In the genomic region with DNA sequence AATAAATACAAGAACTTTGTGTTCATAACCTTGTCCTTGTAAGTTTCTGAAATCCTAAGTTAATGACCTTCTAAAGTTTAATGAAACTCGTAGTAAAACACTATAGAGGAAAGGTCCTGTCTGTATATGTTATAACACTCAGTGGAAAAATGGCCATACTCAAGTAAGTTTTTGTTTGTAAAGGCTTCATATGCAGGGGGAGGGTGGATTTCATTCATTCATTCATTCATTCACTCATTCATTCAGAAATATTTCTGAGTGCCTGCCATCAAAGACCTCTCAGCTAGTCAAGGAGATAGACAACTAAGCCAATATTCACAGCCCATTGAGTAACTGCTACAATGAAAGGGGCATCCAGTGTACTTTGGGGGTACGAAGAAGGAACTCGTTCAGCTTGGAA, we compare ENCODE assay signal across 12 cellular contexts. TPM values are rescaled to one million over a fixed set of nuclear protein-coding genes. Genes with fewer than 3 reads are reported as not detected.
DNase-seq lines count a peak whose midpoint lies in the region; ATAC-seq, FAIRE-seq and TF ChIP-seq lines count a peak whose summit lies in the region.
"Had no signal": no experiment of that assay in that cellular context is flagged by ENCODE, and none has a peak within 500 bp of the region (broad histone marks: within the 10 kb centered on the region; RNA-seq: fewer than 3 reads in every experiment).

No MANE protein-coding gene starts in this region.

- no peaks in the 10 kb centered on the region for H3K9me3 ChIP-seq in A549
- H3K9me3 ChIP-seq in Panc1 (ENCODE audit: control insufficient read depth, insufficient read depth, low read depth, low read length), result no peaks in the 10 kb centered on the region
- H3K9me3 ChIP-seq: BE2C had no signal

- TF ChIP-seq CTCF in A549 (IDR thresholded peaks at IDR 0.05) (no peak), GM23338 (conservative IDR thresholded peaks at IDR 0.05; ENCODE audit: low read depth in 2 of 2) (no peak), Panc1 (IDR thresholded peaks at IDR 0.05) (no peak), endothelial cell (IDR thresholded peaks at IDR 0.05; ENCODE audit: unreplicated experiment) (no peak)

- H3K4me1 ChIP-seq in A549 (peaks cover 62% of the 10 kb centered on the region), GM23338 (ENCODE audit: insufficient read depth) (peaks cover 22% of the 10 kb centered on the region), Panc1 (ENCODE audit: control insufficient read depth, insufficient read depth, low read length) (peaks cover 75% of the 10 kb centered on the region)

- FAIRE-seq in A549 (lab: Jason Lieb, UNC), result no peak

- peak overlapping the region; percentile 49; the same call in 1 of the 2 replicates for H2AFZ ChIP-seq in GM23338

- H3F3A ChIP-seq in GM23338 (replicated peaks; ENCODE audit: low read depth), result no peaks in the 10 kb centered on the region

- CTCF ChIA-PET in A549 (lab: Yijun Ruan, JAX) (interaction anchor here (1.3 kb wide), 1 partner anchor 97 kb away, joined by 4 read pairs; no protein-coding TSS in a partner anchor), Panc1 (lab: Charles Lee) (no interaction called here)

- H3K36me3 ChIP-seq in GM23338 (ENCODE audit: insufficient read depth) (no peaks in the 10 kb centered on the region), Panc1 (ENCODE audit: control insufficient read depth, insufficient read depth, low read length) (no peaks in the 10 kb centered on the region)
- H3K36me3 ChIP-seq: BE2C had no signal

- no peaks in the 10 kb centered on the region for H4K20me1 ChIP-seq in GM23338 (replicated peaks; ENCODE audit: insufficient read depth)

- no peak overlapping the region for H3K4me3 ChIP-seq in A549
- H3K4me3 ChIP-seq in GM23338, result no peak overlapping the region
- no peak overlapping the region for H3K4me3 ChIP-seq in Panc1 (ENCODE audit: low read depth in 2 of 2, low read length in 2 of 2)

- no peaks in the 10 kb centered on the region for H3K79me2 ChIP-seq in GM23338 (replicated peaks; ENCODE audit: insufficient read depth)

- H3K9me2 ChIP-seq in GM23338 (ENCODE audit: insufficient read depth), result no peaks in the 10 kb centered on the region

- in situ Hi-C loops in Panc1 (cut with HindIII; ENCODE audit: low pct_unique_long_range_greater_than_20kb, low sequenced_read_pairs), result no loop called here

- H3K36me3 Mint-ChIP-seq in GM23338 (ENCODE audit: low read depth), result no peaks in the 10 kb centered on the region
- H3K36me3 Mint-ChIP-seq in endothelial cell (ENCODE audit: low read depth, unreplicated experiment), result no peaks in the 10 kb centered on the region
- H3K36me3 Mint-ChIP-seq: CD14-positive monocyte had no signal

- H3K4me2 ChIP-seq in A549 (no peak overlapping the region), GM23338 (no peak overlapping the region)

- DNase-seq in A549 (ENCODE audit: low read depth in 1 of 2, low spot score in 1 of 2), result no peak
- DNase-seq in GM23338 (ENCODE audit: low spot score), result no peak
- DNase-seq in Panc1 (ENCODE audit: low read depth, low spot score), result no peak
- DNase-seq in endothelial cell (ENCODE audit: low spot score), result no peak
- no peak for DNase-seq in UCSD-AML1 (lab: John Stamatoyannopoulos, UW; ENCODE audit: unreplicated experiment)
- DNase-seq: BE2C; CD8-positive, alpha-beta T cell; GF-D8; H7 had no signal

- intact Hi-C loops in Panc1 (cut with micrococcal nuclease; ENCODE audit: unreplicated experiment), result no loop called here

- TF ChIP-seq RAD21 in A549 (conservative IDR thresholded peaks at IDR 0.05 in 1 of 2, IDR thresholded peaks at IDR 0.05 in 1 of 2), result no peak

- H3K4me3 Mint-ChIP-seq in GM23338, result no peak overlapping the region
- H3K4me3 Mint-ChIP-seq in endothelial cell (ENCODE audit: unreplicated experiment), result no peak overlapping the region
- H3K4me3 Mint-ChIP-seq: CD8-positive, alpha-beta T cell had no signal

- TF ChIP-seq POLR2A in A549 (IDR thresholded peaks at IDR 0.05; ENCODE audit: low read length), result no peak

- H3K9me3 Mint-ChIP-seq in GM23338, result no peaks in the 10 kb centered on the region
- H3K9me3 Mint-ChIP-seq in endothelial cell (ENCODE audit: unreplicated experiment), result no peaks in the 10 kb centered on the region
- H3K9me3 Mint-ChIP-seq: CD14-positive monocyte; CD8-positive, alpha-beta T cell had no signal

- H3K27ac ChIP-seq in A549 (peak overlapping the region; percentile 24 to 65; a peak in 2 of 6 replicates), GM23338 (ENCODE audit: low read depth) (no peak overlapping the region), Panc1 (ENCODE audit: low read length) (peak overlapping the region; percentile 99)

- no peaks in the 10 kb centered on the region for H3K27me3 ChIP-seq in GM23338 (ENCODE audit: insufficient read depth)
- H3K27me3 ChIP-seq in Panc1 (ENCODE audit: control insufficient read depth, insufficient read depth, low read length), result no peaks in the 10 kb centered on the region
- H3K27me3 ChIP-seq: BE2C had no signal

- no peak overlapping the region for H3K27ac Mint-ChIP-seq in GM23338
- H3K27ac Mint-ChIP-seq in endothelial cell (ENCODE audit: unreplicated experiment), result peak overlapping the region; percentile 10
- H3K27ac Mint-ChIP-seq: CD8-positive, alpha-beta T cell had no signal

- ATAC-seq in A549 (no peak), GM23338 (no peak), Panc1 (no peak), HG02610 (IDR thresholded peaks at IDR 0.05; ENCODE audit: unreplicated experiment) (no peak), GM21825 (IDR thresholded peaks at IDR 0.05; ENCODE audit: unreplicated experiment) (no peak)
- ATAC-seq: CD8-positive, alpha-beta T cell had no signal

- no TSS peak for BruUV-seq in Panc1 (replicated peaks; lab: Mats Ljungman, UMichigan)

- POLR2A ChIA-PET in A549 (lab: Yijun Ruan, JAX) (no interaction called here), Panc1 (lab: Charles Lee) (no interaction called here)

- TF ChIP-seq EP300 in A549 (IDR thresholded peaks at IDR 0.05), result no peak

- peaks cover 25% of the 10 kb centered on the region for H3K4me1 Mint-ChIP-seq in GM23338
- peaks cover 27% of the 10 kb centered on the region for H3K4me1 Mint-ChIP-seq in endothelial cell (ENCODE audit: unreplicated experiment)

- 91% methylated on average over 3 of the region's 3 CpGs for WGBS in A549 (ENCODE audit: missing lambda C conversion rate)

- peaks cover 7% of the 10 kb centered on the region for H3K27me3 Mint-ChIP-seq in GM23338 (ENCODE audit: insufficient read depth, low read depth, poor library complexity)
- H3K27me3 Mint-ChIP-seq in endothelial cell (ENCODE audit: unreplicated experiment), result peaks cover 6% of the 10 kb centered on the region

TF ChIP-seq in A549, 52 proteins besides CTCF, POLR2A, EP300 and RAD21 (continues in another document):
- TF ChIP-seq ZC3H11A (IDR thresholded peaks at IDR 0.05) (no peak), GATA3 (IDR thresholded peaks at IDR 0.05; ENCODE audit: borderline replicate concordance) (no peak), RFX5 (IDR thresholded peaks at IDR 0.05) (no peak)
- TF ChIP-seq, protein P1, sequence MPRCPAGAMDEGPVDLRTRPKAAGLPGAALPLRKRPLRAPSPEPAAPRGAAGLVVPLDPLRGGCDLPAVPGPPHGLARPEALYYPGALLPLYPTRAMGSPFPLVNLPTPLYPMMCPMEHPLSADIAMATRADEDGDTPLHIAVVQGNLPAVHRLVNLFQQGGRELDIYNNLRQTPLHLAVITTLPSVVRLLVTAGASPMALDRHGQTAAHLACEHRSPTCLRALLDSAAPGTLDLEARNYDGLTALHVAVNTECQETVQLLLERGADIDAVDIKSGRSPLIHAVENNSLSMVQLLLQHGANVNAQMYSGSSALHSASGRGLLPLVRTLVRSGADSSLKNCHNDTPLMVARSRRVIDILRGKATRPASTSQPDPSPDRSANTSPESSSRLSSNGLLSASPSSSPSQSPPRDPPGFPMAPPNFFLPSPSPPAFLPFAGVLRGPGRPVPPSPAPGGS (IDR thresholded peaks at IDR 0.05), result no peak

TF ChIP-seq in GM23338, 12 proteins besides CTCF, POLR2A, EP300 and RAD21 (continues in another document):
- no peak for TF ChIP-seq JUNB (IDR thresholded peaks at IDR 0.05; ENCODE audit: unreplicated experiment)

RNA-seq across cellular contexts. Expression of a gene that starts 6.9 kb away (rescaled TPM):
- polyA plus RNA-seq in A549 (2011; rRNA removed) (38.5 and 45.1 TPM in 2 replicates), A549 (2017; fragmentation: RNase III; extraction: RNeasy Plus Mini Kit Qiagen cat#74134 plus additional on column Dnase treatment) (9.2 to 10.9 TPM (median 10.4 TPM) in 3 replicates), GM23338 (2016; fragmentation: Nextera tagmentation; extraction: Ambion mirVana) (not detected in 2 replicates)
- polyA plus RNA-seq in A549 (2012; cell fraction: cytosol; rRNA removed), result 5.4 TPM in 2 replicates
- polyA plus RNA-seq in A549 (2012; cell fraction: nucleus; rRNA removed), result 1.1 and 1.9 TPM in 2 replicates
- 4.4 and 5.7 TPM in 2 replicates for polyA minus RNA-seq in A549 (2011; rRNA and poly(A)+ RNA removed)
- not detected in 2 replicates for total RNA-seq in GM23338 (2014; rRNA removed; shearing (Covaris generic))
- total RNA-seq in Panc1 (2021; ENCODE audit: unreplicated experiment) (5.8 TPM), endothelial cell (ENCODE audit: unreplicated experiment) (not detected)
- polyA plus RNA-seq in Panc1 (2012; ENCODE audit: insufficient read length), result 3.5 TPM
- total RNA-seq: H7 had no signal

RNA-seq across cellular contexts. Expression of a gene that starts 22.9 kb away (rescaled TPM):
- polyA plus RNA-seq in A549 (2011; rRNA removed) (98.6 and 108 TPM in 2 replicates), A549 (2017; fragmentation: RNase III; extraction: RNeasy Plus Mini Kit Qiagen cat#74134 plus additional on column Dnase treatment) (51.9 to 63.2 TPM (median 62.4 TPM) in 3 replicates), GM23338 (2016; fragmentation: Nextera tagmentation; extraction: Ambion mirVana) (9.0 and 9.4 TPM in 2 replicates)
- polyA plus RNA-seq in A549 (2012; cell fraction: cytosol; rRNA removed), result 30.1 and 34.1 TPM in 2 replicates
- polyA plus RNA-seq in A549 (2012; cell fraction: nucleus; rRNA removed), result 7.9 and 14.7 TPM in 2 replicates
- polyA minus RNA-seq in A549 (2011; rRNA and poly(A)+ RNA removed), result 93.3 and 111 TPM in 2 replicates
- total RNA-seq in GM23338 (2014; rRNA removed; shearing (Covaris generic)), result 24.5 and 26.9 TPM in 2 replicates
- total RNA-seq in Panc1 (2021; ENCODE audit: unreplicated experiment) (128 TPM), endothelial cell (ENCODE audit: unreplicated experiment) (46.0 TPM)
- 107 TPM for polyA plus RNA-seq in Panc1 (2012; ENCODE audit: insufficient read length)
